ENCODE assay signal across 18 cellular contexts in genomic region chr5:177117441-177118045, GRCh38. TPM values are rescaled to one million over a fixed set of nuclear protein-coding genes. Genes with fewer than 3 reads are reported as not detected.
A peak's percentile ranks its signal among the peaks of the same experiment; 100 is the strongest.
DNase-seq lines count a peak whose midpoint lies in the region; ATAC-seq, FAIRE-seq and TF ChIP-seq lines count a peak whose summit lies in the region.
"Had no signal": no experiment of that assay in that cellular context is flagged by ENCODE, and none has a peak within 500 bp of the region (broad histone marks: within the 10 kb centered on the region; RNA-seq: fewer than 3 reads in every experiment).

No MANE protein-coding gene starts in this region.

- peaks cover 1% of the 10 kb centered on the region for H3K27me3 Mint-ChIP-seq in activated CD4-positive, alpha-beta T cell treated with anti-CD3 and anti-CD28 coated beads, Interleukin-2, amount 10 ng/mL, durations not matched to agents 7 days and 5 days
- H3K27me3 Mint-ChIP-seq in astrocyte (ENCODE audit: low read depth, unreplicated experiment) = peaks cover 10% of the 10 kb centered on the region
- no peaks in the 10 kb centered on the region for H3K27me3 Mint-ChIP-seq in naive thymus-derived CD4-positive, alpha-beta T cell

- H3K27ac Mint-ChIP-seq in activated CD4-positive, alpha-beta T cell treated with anti-CD3 and anti-CD28 coated beads, Interleukin-2, amount 10 ng/mL, durations not matched to agents 7 days and 5 days = peak overlapping the region; percentile 82
- H3K27ac Mint-ChIP-seq in astrocyte (ENCODE audit: unreplicated experiment) = no peak overlapping the region
- H3K27ac Mint-ChIP-seq in naive thymus-derived CD4-positive, alpha-beta T cell = peak overlapping the region in 7 of 9 donors; percentile 26 to 90 (median 88)

- no peak overlapping the region for H3K4me3 ChIP-seq in astrocyte (ENCODE audit: insufficient read depth, low read depth, low read length)
- no peak overlapping the region for H3K4me3 ChIP-seq in naive thymus-derived CD4-positive, alpha-beta T cell (ENCODE audit: low read length)
- no peak overlapping the region for H3K4me3 ChIP-seq in stomach

- intact Hi-C loops in naive thymus-derived CD4-positive, alpha-beta T cell (cut with micrococcal nuclease) = loop anchor here (1.0 to 10.0 kb wide), 4 partner anchors 87 to 1087 kb away; partner anchors contain the start of genes HNRNPAB (in 1 of the 2) and PDLIM7 (in 1 of the 2)
- intact Hi-C loops in stomach (cut with DNase I; ENCODE audit: low total_unique reads) = no loop called here

- no peak for TF ChIP-seq EP300 in stomach (IDR thresholded peaks at IDR 0.05)

- H3K9me3 ChIP-seq in astrocyte (ENCODE audit: insufficient read depth, low read depth, low read length) (no peaks in the 10 kb centered on the region), stomach (no peaks in the 10 kb centered on the region)
- H3K9me3 ChIP-seq in naive thymus-derived CD4-positive, alpha-beta T cell (ENCODE audit: control insufficient read depth in 2 of 3, low read length in 3 of 3) = no peaks in the 10 kb centered on the region

- no peak for ATAC-seq in naive thymus-derived CD4-positive, alpha-beta T cell

- 94 to 98% (median 98%) methylated on average over 30 of the region's 30 CpGs for WGBS in stomach, 5 donors

- no peaks in the 10 kb centered on the region for H3K27me3 ChIP-seq in astrocyte (ENCODE audit: insufficient read depth, low read length)
- H3K27me3 ChIP-seq in naive thymus-derived CD4-positive, alpha-beta T cell (ENCODE audit: control insufficient read depth in 2 of 2, insufficient read depth in 2 of 2, low read length in 2 of 2) = no peaks in the 10 kb centered on the region
- H3K27me3 ChIP-seq in stomach = no peaks in the 10 kb centered on the region

- peak overlapping the region; percentile 93 for H2AFZ ChIP-seq in astrocyte (ENCODE audit: low read depth, low read length)

- H3K4me1 ChIP-seq in astrocyte (ENCODE audit: insufficient read depth, low read length) (peaks cover 4% of the 10 kb centered on the region), stomach (peaks cover 0 to 30% (median 24%) of the 10 kb centered on the region in 4 donors)
- H3K4me1 ChIP-seq in naive thymus-derived CD4-positive, alpha-beta T cell (ENCODE audit: control insufficient read depth in 2 of 2, insufficient read depth in 2 of 2, low read length in 2 of 2) = peaks cover 9 to 12% of the 10 kb centered on the region in 2 donors

- no peaks in the 10 kb centered on the region for H3K9me3 Mint-ChIP-seq in activated CD4-positive, alpha-beta T cell treated with anti-CD3 and anti-CD28 coated beads, Interleukin-2, amount 10 ng/mL, durations not matched to agents 7 days and 5 days
- H3K9me3 Mint-ChIP-seq in astrocyte (ENCODE audit: unreplicated experiment) = no peaks in the 10 kb centered on the region
- H3K9me3 Mint-ChIP-seq in naive thymus-derived CD4-positive, alpha-beta T cell = peaks cover 0 to 1% (median 0%) of the 10 kb centered on the region in 11 donors
- H3K9me3 Mint-ChIP-seq: activated T-helper 1 cell treated with anti-CD3 and anti-CD28 coated beads, Interleukin-12 subunit alpha, Interleukin-12 subunit beta, Interleukin-2, Interleukin-4 antibody, amounts not matched to agents 30 ng/mL and 10 ng/mL and 1 ng/mL, durations not matched to agents 14 hours and 24 hours and 36 hours had no signal

- H3K4me3 Mint-ChIP-seq in activated CD4-positive, alpha-beta T cell treated with anti-CD3 and anti-CD28 coated beads, Interleukin-2, amount 10 ng/mL, durations not matched to agents 7 days and 5 days = no peak overlapping the region
- no peak overlapping the region for H3K4me3 Mint-ChIP-seq in astrocyte (ENCODE audit: unreplicated experiment)
- peak overlapping the region in 5 of 10 donors; percentile 47 to 77 (median 73) for H3K4me3 Mint-ChIP-seq in naive thymus-derived CD4-positive, alpha-beta T cell

- H3K36me3 ChIP-seq in astrocyte (ENCODE audit: insufficient read depth, low read length) (no peaks in the 10 kb centered on the region), stomach (no peaks in the 10 kb centered on the region)
- no peaks in the 10 kb centered on the region for H3K36me3 ChIP-seq in naive thymus-derived CD4-positive, alpha-beta T cell (ENCODE audit: control insufficient read depth in 2 of 3, insufficient read depth in 3 of 3, low read length in 3 of 3)

- H3K36me3 Mint-ChIP-seq in activated CD4-positive, alpha-beta T cell treated with anti-CD3 and anti-CD28 coated beads, Interleukin-2, amount 10 ng/mL, durations not matched to agents 7 days and 5 days (ENCODE audit: low read depth) = no peaks in the 10 kb centered on the region
- peaks cover 1% of the 10 kb centered on the region for H3K36me3 Mint-ChIP-seq in astrocyte (ENCODE audit: low read depth, unreplicated experiment)
- peaks cover 0 to 4% (median 0%) of the 10 kb centered on the region in 5 donors for H3K36me3 Mint-ChIP-seq in naive thymus-derived CD4-positive, alpha-beta T cell

- H3K4me2 ChIP-seq in astrocyte (ENCODE audit: low read length) = no peak overlapping the region

- no peak for TF ChIP-seq POLR2A in stomach (IDR thresholded peaks at IDR 0.05)

- H3K4me1 Mint-ChIP-seq in activated CD4-positive, alpha-beta T cell treated with anti-CD3 and anti-CD28 coated beads, Interleukin-2, amount 10 ng/mL, durations not matched to agents 7 days and 5 days = peaks cover 33% of the 10 kb centered on the region
- H3K4me1 Mint-ChIP-seq in astrocyte (ENCODE audit: low read depth, unreplicated experiment) = no peaks in the 10 kb centered on the region
- H3K4me1 Mint-ChIP-seq in naive thymus-derived CD4-positive, alpha-beta T cell = peaks cover 10 to 24% (median 19%) of the 10 kb centered on the region in 7 donors

- no peak for TF ChIP-seq CTCF in astrocyte (IDR thresholded peaks at IDR 0.05; ENCODE audit: insufficient read depth, low read depth, low read length)
- no peak for TF ChIP-seq CTCF in stomach (IDR thresholded peaks at IDR 0.05)

- no peak for FAIRE-seq in astrocyte (lab: Jason Lieb, UNC)
- FAIRE-seq: endometrium, HTR-8/SVneo had no signal

- POLR2A ChIA-PET in activated CD4-positive, alpha-beta T cell treated with anti-CD3 and anti-CD28 coated beads, Interleukin-2, amount 10 ng/mL, durations not matched to agents 7 days and 5 days (lab: Charles Lee) = no interaction called here
- POLR2A ChIA-PET in naive thymus-derived CD4-positive, alpha-beta T cell (lab: Charles Lee) = interaction anchor here (0.6 to 1.0 kb wide), 4 partner anchors 17 to 654 kb away, joined by 3 to 5 read pairs (median 3); no protein-coding TSS in a partner anchor

- H3K27ac ChIP-seq in astrocyte (ENCODE audit: low read depth, low read length) (no peak overlapping the region), stomach (peak overlapping the region in 3 of 5 donors; percentile 70 to 78 (median 75))
- H3K27ac ChIP-seq in naive thymus-derived CD4-positive, alpha-beta T cell (ENCODE audit: low read depth, low read length) = no peak overlapping the region
- H3K27ac ChIP-seq: VCaP had no signal

- H4K20me1 ChIP-seq in astrocyte (ENCODE audit: insufficient read depth, low read length) = peaks cover 1% of the 10 kb centered on the region

- no peak overlapping the region for H3K9ac ChIP-seq in astrocyte (ENCODE audit: low read length)

- H3K79me2 ChIP-seq in astrocyte (ENCODE audit: insufficient read depth, low read length) = no peaks in the 10 kb centered on the region

- no peak for DNase-seq in activated CD4-positive, alpha-beta T cell treated with anti-CD3 and anti-CD28 coated beads, Interleukin-2, amount 10 ng/mL, durations not matched to agents 7 days and 5 days
- DNase-seq in activated CD4-positive, alpha-beta T cell treated with anti-CD3 and anti-CD28 coated beads, Interleukin-2, amount 50 U/mL, for 4 hours = no peak
- DNase-seq in astrocyte (ENCODE audit: low read depth) (no peak), stomach (no peak), DMS114 treated with DMSO at 0.1 percent for 48 hours (lab: John Stamatoyannopoulos, UW; ENCODE audit: unreplicated experiment) (no peak), CD1c-positive myeloid dendritic cell (ENCODE audit: extremely low spot score) (no peak)
- DNase-seq in naive thymus-derived CD4-positive, alpha-beta T cell = no peak
- no peak for DNase-seq in effector CD4-positive, alpha-beta T cell
- DNase-seq: 8988T, DMS 273 treated with DMSO at 0.1 percent for 48 hours, GDM1, NCI-H1417, NCI-H526 treated with DMSO at 0.1 percent for 48 hours, SHP77 had no signal

- CTCF ChIA-PET in activated CD4-positive, alpha-beta T cell treated with anti-CD3 and anti-CD28 coated beads, Interleukin-2, amount 10 ng/mL, durations not matched to agents 7 days and 5 days (lab: Charles Lee) = interaction anchor here (1.1 to 1.5 kb wide), 2 partner anchors 9 to 30 kb away, joined by 3 to 9 read pairs; partner anchors contain the start of gene FGFR4
- CTCF ChIA-PET in naive thymus-derived CD4-positive, alpha-beta T cell (lab: Charles Lee) = interaction anchor here (0.6 to 1.1 kb wide), 2 partner anchors 12 to 86 kb away, joined by 3 to 6 read pairs; no protein-coding TSS in a partner anchor

RNA-seq across cellular contexts. Expression of gene NSD1, which starts 16.0 kb away (rescaled TPM):
- 10 to 100 TPM; 83.2 to 92.9 TPM for total RNA-seq in activated CD4-positive, alpha-beta T cell treated with anti-CD3 and anti-CD28 coated beads, Interleukin-2, amount 10 ng/mL, durations not matched to agents 7 days and 5 days
- 67.8 and 71.9 TPM in 2 replicates for total RNA-seq in astrocyte
- total RNA-seq in naive thymus-derived CD4-positive, alpha-beta T cell = 100 to 1,000 TPM; 105 to 126 (median 117) TPM
- polyA plus RNA-seq in naive thymus-derived CD4-positive, alpha-beta T cell = 10 to 100 TPM; 57.0 to 65.4 TPM
- 10 to 100 TPM; 17.5 to 69.9 (median 40.0) TPM for total RNA-seq in stomach
- polyA plus RNA-seq in stomach = 1 to 10 TPM; 5.1 to 6.9 (median 5.9) TPM

RNA-seq across cellular contexts. Expression of gene FGFR4, which starts 30.8 kb away (rescaled TPM):
- total RNA-seq in activated CD4-positive, alpha-beta T cell treated with anti-CD3 and anti-CD28 coated beads, Interleukin-2, amount 10 ng/mL, durations not matched to agents 7 days and 5 days = 1 to 10 TPM in 1 of 2 experiments, under 1 TPM in 1; 0.64 to 1.8 TPM
- total RNA-seq in astrocyte (3.8 and 4.8 TPM in 2 replicates), stomach (100 to 1,000 TPM in 1 of 5 donors, 10 to 100 TPM in 3, 1 to 10 TPM in 1; 4.1 to 145 (median 11.0) TPM)
- 1 to 10 TPM; 1.3 to 3.6 (median 3.1) TPM for total RNA-seq in naive thymus-derived CD4-positive, alpha-beta T cell
- polyA plus RNA-seq in naive thymus-derived CD4-positive, alpha-beta T cell = under 1 TPM; 0.20 to 0.40 TPM
- 10 to 100 TPM in 2 of 3 donors, 1 to 10 TPM in 1; 5.2 to 17.0 (median 15.9) TPM for polyA plus RNA-seq in stomach

Comparison
In these comparisons a context has a peak if more than half of its experiments do, and no peak if none do; other contexts are left out.
1. H3K27ac ChIP-seq: peak in stomach (3 of 5); none in astrocyte (single experiment) and naive thymus-derived CD4-positive, alpha-beta T cell (single experiment).